In genomic region chr11:61370349-61371005, GRCh38 we compare ENCODE assay signal across 15 cellular contexts. TPM values are rescaled to one million over a fixed set of nuclear protein-coding genes. Genes with fewer than 3 reads are reported as not detected.
DNase-seq lines count a peak whose midpoint lies in the region; ATAC-seq and TF ChIP-seq lines count a peak whose summit lies in the region.
"Had no signal": no experiment of that assay in that cellular context is flagged by ENCODE, and none has a peak within 500 bp of the region (broad histone marks: within the 10 kb centered on the region; RNA-seq: fewer than 3 reads in every experiment).

No MANE protein-coding gene starts in this region.

- no peak overlapping the region for H3K27ac ChIP-seq in CD8-positive, alpha-beta T cell (ENCODE audit: low read depth, low read length)
- H3K27ac ChIP-seq in SJSA1 = peak overlapping the region; percentile 94
- peak overlapping the region; percentile 84 for H3K27ac ChIP-seq in epithelial cell of prostate
- H3K27ac ChIP-seq in psoas muscle = peak overlapping the region; percentile 53
- H3K27ac ChIP-seq: left lung had no signal

- no peak for TF ChIP-seq CTCF in CD8-positive, alpha-beta T cell (IDR thresholded peaks at IDR 0.05)
- TF ChIP-seq CTCF in psoas muscle (IDR thresholded peaks at IDR 0.05) (no peak), Caco-2 (IDR thresholded peaks at IDR 0.05; ENCODE audit: insufficient read depth in 1 of 2, low read depth in 1 of 2, low read length in 1 of 2, severe bottlenecking in 1 of 2, unreplicated experiment in 1 of 2) (no peak)

- H3K27me3 Mint-ChIP-seq in CD8-positive, alpha-beta T cell (ENCODE audit: low read depth) = no peaks in the 10 kb centered on the region
- H3K27me3 Mint-ChIP-seq in Caco-2 (ENCODE audit: insufficient read depth, unreplicated experiment) = no peaks in the 10 kb centered on the region

- ATAC-seq in CD8-positive, alpha-beta T cell = no peak
- no peak for ATAC-seq in psoas muscle
- no peak for ATAC-seq in HG03432 (IDR thresholded peaks at IDR 0.05; ENCODE audit: unreplicated experiment)

- H3K4me1 Mint-ChIP-seq in CD8-positive, alpha-beta T cell (ENCODE audit: low read depth) = peaks cover 4% of the 10 kb centered on the region
- no peaks in the 10 kb centered on the region for H3K4me1 Mint-ChIP-seq in Caco-2 (ENCODE audit: low read depth, unreplicated experiment)
- H3K4me1 Mint-ChIP-seq: endodermal cell had no signal

- peaks cover 55% of the 10 kb centered on the region for H3K36me3 Mint-ChIP-seq in CD8-positive, alpha-beta T cell
- H3K36me3 Mint-ChIP-seq in Caco-2 (ENCODE audit: insufficient read depth, unreplicated experiment) = peaks cover 72% of the 10 kb centered on the region

- POLR2A ChIA-PET in CD8-positive, alpha-beta T cell (lab: Charles Lee) = interaction anchor here (0.8 kb wide), 1 partner anchor 22 kb away, joined by 3 read pairs; the partner anchor contains the start of gene TMEM216
- POLR2A ChIA-PET in Caco-2 (lab: Charles Lee) = no interaction called here

- H3K4me1 ChIP-seq in CD8-positive, alpha-beta T cell (ENCODE audit: insufficient read depth, low read length) = no peaks in the 10 kb centered on the region
- peaks cover 56% of the 10 kb centered on the region for H3K4me1 ChIP-seq in SJSA1 (replicated peaks)
- no peaks in the 10 kb centered on the region for H3K4me1 ChIP-seq in psoas muscle
- no peaks in the 10 kb centered on the region for H3K4me1 ChIP-seq in Caco-2

- no peak for DNase-seq in CD8-positive, alpha-beta T cell
- DNase-seq in SJSA1 (ENCODE audit: low read depth in 1 of 2, low spot score in 2 of 2) = peak in 1 of 2 experiments; percentile 28
- DNase-seq in epithelial cell of prostate (ENCODE audit: low read depth, low spot score) = no peak
- no peak for DNase-seq in psoas muscle
- DNase-seq in medulla oblongata (ENCODE audit: extremely low spot score) = no peak
- no peak for DNase-seq in Kasumi-1 (lab: John Stamatoyannopoulos, UW)
- no peak for DNase-seq in Caco-2
- DNase-seq: activated T-cell treated with anti-CD3 and anti-CD28 coated beads, Interleukin-2, amount 50 U/mL, for 1 hour; DMS79; endodermal cell; MM.1S; NCI-H2171; SK-N-SH had no signal

- BruUV-seq in Caco-2 (replicated peaks; lab: Mats Ljungman, UMichigan) = no TSS peak

- H3K4me3 Mint-ChIP-seq in CD8-positive, alpha-beta T cell = no peak overlapping the region
- no peak overlapping the region for H3K4me3 Mint-ChIP-seq in Caco-2 (ENCODE audit: unreplicated experiment)
- H3K4me3 Mint-ChIP-seq: endodermal cell had no signal

- intact Hi-C loops in CD8-positive, alpha-beta T cell (cut with DNase I, micrococcal nuclease) = no loop called here
- intact Hi-C loops in psoas muscle (cut with DNase I) = no loop called here
- intact Hi-C loops in Caco-2 (cut with micrococcal nuclease; ENCODE audit: unreplicated experiment) = no loop called here

- peak overlapping the region; percentile 74 for H3K27ac Mint-ChIP-seq in CD8-positive, alpha-beta T cell
- H3K27ac Mint-ChIP-seq in Caco-2 (ENCODE audit: unreplicated experiment) = no peak overlapping the region
- H3K27ac Mint-ChIP-seq: endodermal cell had no signal

- H3K36me3 ChIP-seq in CD8-positive, alpha-beta T cell (ENCODE audit: insufficient read depth, low read length) = peaks cover 36% of the 10 kb centered on the region
- H3K36me3 ChIP-seq in SJSA1 (peaks cover 79% of the 10 kb centered on the region), psoas muscle (ENCODE audit: insufficient read depth in 1 of 2, low read depth in 1 of 2) (peaks cover 19 to 78% of the 10 kb centered on the region in 2 donors), Caco-2 (ENCODE audit: control insufficient read depth, insufficient read depth, low read length) (peaks cover 3% of the 10 kb centered on the region; the same call in 1 of the 2 replicates)

- WGBS in psoas muscle, 3 donors = 92 to 93% (median 92%) methylated on average over 8 of the region's 8 CpGs

- no peaks in the 10 kb centered on the region for H3K27me3 ChIP-seq in CD8-positive, alpha-beta T cell (ENCODE audit: insufficient read depth, low read length)
- H3K27me3 ChIP-seq in SJSA1 (replicated peaks) (no peaks in the 10 kb centered on the region), psoas muscle (ENCODE audit: insufficient read depth in 3 of 3, low read length in 2 of 3) (no peaks in the 10 kb centered on the region), Caco-2 (replicated peaks; ENCODE audit: control insufficient read depth, insufficient read depth, low read length) (no peaks in the 10 kb centered on the region)
- H3K27me3 ChIP-seq: left lung had no signal

- H3K9me3 ChIP-seq in CD8-positive, alpha-beta T cell (ENCODE audit: low read length) = no peaks in the 10 kb centered on the region
- 0 out of 2 replicates have a peak, but pooled peaks cover 3% of the 10 kb centered on the region for H3K9me3 ChIP-seq in SJSA1 (replicated peaks)
- no peaks in the 10 kb centered on the region for H3K9me3 ChIP-seq in psoas muscle
- peaks cover 6% of the 10 kb centered on the region for H3K9me3 ChIP-seq in Caco-2
- H3K9me3 ChIP-seq: left lung had no signal

- H3K9me3 Mint-ChIP-seq in CD8-positive, alpha-beta T cell = no peaks in the 10 kb centered on the region
- H3K9me3 Mint-ChIP-seq in Caco-2 (ENCODE audit: unreplicated experiment) = no peaks in the 10 kb centered on the region

- CTCF ChIA-PET in CD8-positive, alpha-beta T cell (lab: Charles Lee) = interaction anchor here (0.8 to 5.9 kb wide), 5 partner anchors 11 to 48 kb away, joined by 3 to 39 read pairs (median 8); no protein-coding TSS in a partner anchor
- CTCF ChIA-PET in Caco-2 (lab: Charles Lee) = interaction anchor here (1.0 kb wide), 1 partner anchor 15 kb away, joined by 3 read pairs; no protein-coding TSS in a partner anchor

- H3K4me3 ChIP-seq in CD8-positive, alpha-beta T cell (ENCODE audit: low read depth, low read length) = no peak overlapping the region
- H3K4me3 ChIP-seq in SJSA1 (no peak overlapping the region), psoas muscle (no peak overlapping the region), Caco-2 (ENCODE audit: low read depth, low read length) (no peak overlapping the region)
- H3K4me3 ChIP-seq: left lung had no signal

RNA-seq across cellular contexts. Expression of gene TMEM138, which starts 8.3 kb away (rescaled TPM):
- total RNA-seq in CD8-positive, alpha-beta T cell = 10 to 100 TPM; 60.7 to 62.5 TPM
- total RNA-seq in SJSA1 (2014; rRNA removed; shearing (Covaris generic)) = 46.1 and 65.4 TPM in 2 replicates
- total RNA-seq in psoas muscle (10 to 100 TPM; 12.9 to 28.9 (median 21.0) TPM), Caco-2 (2022) (46.3 and 48.3 TPM in 2 replicates)
- 10 to 100 TPM; 25.2 to 37.0 (median 31.5) TPM for polyA plus RNA-seq in psoas muscle

RNA-seq across cellular contexts. Expression of gene CYB561A3, which starts 8.8 kb away (rescaled TPM):
- total RNA-seq in CD8-positive, alpha-beta T cell = 10 to 100 TPM; 23.1 to 28.1 TPM
- 51.4 and 60.1 TPM in 2 replicates for total RNA-seq in SJSA1 (2014; rRNA removed; shearing (Covaris generic))
- total RNA-seq in psoas muscle (10 to 100 TPM; 10.3 to 20.6 (median 17.5) TPM), Caco-2 (2022) (33.6 and 34.9 TPM in 2 replicates)
- 10 to 100 TPM in 2 of 3 donors, 1 to 10 TPM in 1; 7.7 to 25.1 (median 12.1) TPM for polyA plus RNA-seq in psoas muscle

RNA-seq across cellular contexts. Expression of gene TMEM216, which starts 21.9 kb away (rescaled TPM):
- total RNA-seq in CD8-positive, alpha-beta T cell = 1 to 10 TPM; 3.6 to 4.8 TPM
- 24.4 and 26.3 TPM in 2 replicates for total RNA-seq in SJSA1 (2014; rRNA removed; shearing (Covaris generic))
- total RNA-seq in psoas muscle = 1 to 10 TPM; 3.5 to 6.4 (median 4.8) TPM
- 10 to 100 TPM in 2 of 3 donors, 1 to 10 TPM in 1; 5.6 to 18.0 (median 10.8) TPM for polyA plus RNA-seq in psoas muscle
- 27.1 and 27.5 TPM in 2 replicates for total RNA-seq in Caco-2 (2022)

RNA-seq across cellular contexts. Expression of gene TKFC, which starts 37.4 kb away (rescaled TPM):
- 10 to 100 TPM; 15.8 to 16.1 TPM for total RNA-seq in CD8-positive, alpha-beta T cell
- total RNA-seq in SJSA1 (2014; rRNA removed; shearing (Covaris generic)) = 15.8 and 28.5 TPM in 2 replicates
- total RNA-seq in psoas muscle (10 to 100 TPM; 10.9 to 30.4 (median 16.5) TPM), Caco-2 (2022) (86.2 and 99.0 TPM in 2 replicates)
- polyA plus RNA-seq in psoas muscle = 10 to 100 TPM in 1 of 3 donors, 1 to 10 TPM in 2; 7.2 to 17.6 (median 7.5) TPM

RNA-seq across cellular contexts. Expression of gene DDB1, which starts 37.6 kb away (rescaled TPM):
- total RNA-seq in CD8-positive, alpha-beta T cell = 100 to 1,000 TPM; 196 to 201 TPM
- total RNA-seq in SJSA1 (2014; rRNA removed; shearing (Covaris generic)) = 188 and 303 TPM in 2 replicates
- 100 to 1,000 TPM; 156 to 187 (median 175) TPM for total RNA-seq in psoas muscle
- polyA plus RNA-seq in psoas muscle = 100 to 1,000 TPM; 111 to 161 (median 131) TPM
- total RNA-seq in Caco-2 (2022) = 284 and 303 TPM in 2 replicates
